ENCODE assay signal across 1 cellular context in genomic region chr11:62787005-62787759, GRCh38.
A peak's percentile ranks its signal among the peaks of the same experiment; 100 is the strongest.
TF ChIP-seq lines count a peak whose summit lies in the region.

TSS of gene TMEM179B (plus strand) at chr11:62787402. CDS start at chr11:62787432, 30 bp downstream.

TF ChIP-seq in K562, 482 proteins besides CTCF, POLR2A, EP300 and RAD21 (continued from another document and continues in another):
- TF ChIP-seq ZNF280B (CRISPR knock-in tag; IDR thresholded peaks at IDR 0.05) (0 out of 2 replicates have a peak, but pooled peaks have one; percentile 10), E2F8 (IDR thresholded peaks at IDR 0.05; ENCODE audit: low read depth, partially characterized antibody) (peak; percentile 87), ILF3 (IDR thresholded peaks at IDR 0.05; ENCODE audit: borderline replicate concordance) (0 out of 2 replicates have a peak, but pooled peaks have one; percentile 22), ZHX1 (conservative IDR thresholded peaks at IDR 0.05; ENCODE audit: low read length) (0 out of 2 replicates have a peak, but pooled peaks have one; percentile 55), ARID1B (IDR thresholded peaks at IDR 0.05) (peak; percentile 13; the same call in 1 of the 2 replicates), FOXA3 (CRISPR knock-in tag; conservative IDR thresholded peaks at IDR 0.05 in 1 of 2, IDR thresholded peaks at IDR 0.05 in 1 of 2) (peak in 1 of 2 experiments; percentile 77; a peak in 3 of 4 replicates), BACH1 (tag; IDR thresholded peaks at IDR 0.05) (no peak), PML (IDR thresholded peaks at IDR 0.05; ENCODE audit: low read length) (peak; percentile 87), ZNF444 (CRISPR knock-in tag; IDR thresholded peaks at IDR 0.05) (no peak), ETV5 (CRISPR knock-in tag; IDR thresholded peaks at IDR 0.05; ENCODE audit: low read depth) (peak; percentile 81), HDGF (IDR thresholded peaks at IDR 0.05) (no peak), IFI16 (CRISPR knock-in tag; IDR thresholded peaks at IDR 0.05) (no peak), ZFP30 (CRISPR knock-in tag; IDR thresholded peaks at IDR 0.05; ENCODE audit: borderline replicate concordance) (no peak), MTA3 (IDR thresholded peaks at IDR 0.05; ENCODE audit: borderline replicate concordance) (no peak; the same call in none of the 2 replicates), ETV1 (tag; conservative IDR thresholded peaks at IDR 0.05; ENCODE audit: low read depth) (peak; percentile 72), POLR2G (IDR thresholded peaks at IDR 0.05; ENCODE audit: low read depth, low read length) (peak; percentile 98), NFXL1 (CRISPR knock-in tag; IDR thresholded peaks at IDR 0.05) (no peak), RBBP5 (IDR thresholded peaks at IDR 0.05; ENCODE audit: borderline replicate concordance, insufficient read depth, low read length, poor library complexity, severe bottlenecking) (peak; percentile 86), TCFL5 (CRISPR knock-in tag; conservative IDR thresholded peaks at IDR 0.05) (no peak), GABPB1 (CRISPR knock-in tag; IDR thresholded peaks at IDR 0.05) (peak; percentile 99), KAT8 (IDR thresholded peaks at IDR 0.05; ENCODE audit: low read depth) (no peak), MYNN (IDR thresholded peaks at IDR 0.05) (peak; percentile 15; the same call in 1 of the 2 replicates), MYNN (CRISPR knock-in tag; IDR thresholded peaks at IDR 0.05) (no peak), EWSR1 (IDR thresholded peaks at IDR 0.05; ENCODE audit: borderline replicate concordance, low read depth, partially characterized antibody) (no peak), ZNF589 (CRISPR knock-in tag; IDR thresholded peaks at IDR 0.05; ENCODE audit: low read depth) (peak; percentile 57; the same call in 1 of the 2 replicates), NCOR1 (IDR thresholded peaks at IDR 0.05) (peak; percentile 53; the same call in 1 of the 2 replicates), HMGXB4 (CRISPR knock-in tag; IDR thresholded peaks at IDR 0.05) (peak; percentile 56; the same call in 1 of the 2 replicates), ZNF316 (IDR thresholded peaks at IDR 0.05) (peak; percentile 45; the same call in 1 of the 2 replicates), SIN3B (IDR thresholded peaks at IDR 0.05; ENCODE audit: low read depth) (peak; percentile 66), CBX3 (IDR thresholded peaks at IDR 0.05; ENCODE audit: borderline replicate concordance in 1 of 2, low read length in 2 of 2) (0 out of 3 replicates have a peak, but pooled peaks of 1 of the 2 experiments have one; percentile 12), MBD2 (IDR thresholded peaks at IDR 0.05; ENCODE audit: borderline replicate concordance, low read depth) (peak; percentile 85), CCNT2 (IDR thresholded peaks at IDR 0.05; ENCODE audit: borderline replicate concordance, extremely low read depth, insufficient read length, low read depth, low read length) (peak; percentile 91), RNF2 (IDR thresholded peaks at IDR 0.05) (peak; percentile 51), ZFX (CRISPR knock-in tag; IDR thresholded peaks at IDR 0.05) (peak; percentile 93), KAT7 (CRISPR knock-in tag; IDR thresholded peaks at IDR 0.05; ENCODE audit: borderline replicate concordance) (peak; percentile 34; the same call in 1 of the 2 replicates), TEAD1 (CRISPR knock-in tag; IDR thresholded peaks at IDR 0.05) (peak; percentile 16 to 57; a peak in 1 of 4 replicates), ZBTB40 (IDR thresholded peaks at IDR 0.05) (peak; percentile 95), ZBTB40 (CRISPR knock-in tag; IDR thresholded peaks at IDR 0.05) (no peak), STAT5A (IDR thresholded peaks at IDR 0.05; ENCODE audit: borderline replicate concordance, low read length) (peak; percentile 7; the same call in 1 of the 2 replicates), JUND (IDR thresholded peaks at IDR 0.05; ENCODE audit: borderline replicate concordance, low read depth, low read length) (peak; percentile 89), JUND (tag; IDR thresholded peaks at IDR 0.05; ENCODE audit: borderline replicate concordance, low read depth, low read length) (peak; percentile 73; the same call in 2 of the 3 replicates), CREB3L1 (IDR thresholded peaks at IDR 0.05; ENCODE audit: borderline replicate concordance, low read depth) (peak; percentile 58; the same call in 1 of the 2 replicates)
